In genomic region chrX:331772-332495, GRCh38 we compare ENCODE assay signal across 11 cellular contexts. TPM values are rescaled to one million over a fixed set of nuclear protein-coding genes. Genes with fewer than 3 reads are reported as not detected.
DNase-seq lines count a peak whose midpoint lies in the region; ATAC-seq and TF ChIP-seq lines count a peak whose summit lies in the region.
"Had no signal": no experiment of that assay in that cellular context is flagged by ENCODE, and none has a peak within 500 bp of the region (broad histone marks: within the 10 kb centered on the region; RNA-seq: fewer than 3 reads in every experiment).

No MANE protein-coding gene starts in this region.

- intact Hi-C loops in Calu3 (cut with micrococcal nuclease; ENCODE audit: unreplicated experiment) = no loop called here
- intact Hi-C loops in right cardiac atrium (cut with DNase I) = no loop called here

- peaks cover 32% of the 10 kb centered on the region for H3K36me3 Mint-ChIP-seq in Calu3 (ENCODE audit: insufficient read depth, unreplicated experiment)

- H2AFZ ChIP-seq in parathyroid adenoma = peak overlapping the region; percentile 33

- peak overlapping the region; percentile 47 for H3K27ac Mint-ChIP-seq in Calu3 (ENCODE audit: unreplicated experiment)
- H3K27ac Mint-ChIP-seq: activated T-helper 17 cell treated with anti-CD3 and anti-CD28 coated beads, Interleukin-2, amount 50 U/mL, for 72 hours had no signal

- H3K36me3 ChIP-seq in parathyroid adenoma (ENCODE audit: control insufficient read depth, insufficient read depth, low read length) = no peaks in the 10 kb centered on the region

- no peaks in the 10 kb centered on the region for H3K4me1 ChIP-seq in right cardiac atrium (ENCODE audit: control insufficient read depth, insufficient read depth, low read length)
- no peaks in the 10 kb centered on the region for H3K4me1 ChIP-seq in parathyroid adenoma

- no peak overlapping the region for H3K4me3 Mint-ChIP-seq in Calu3 (ENCODE audit: low read depth, unreplicated experiment)
- H3K4me3 Mint-ChIP-seq: activated T-helper 17 cell treated with anti-CD3 and anti-CD28 coated beads, Interleukin-2, amount 50 U/mL, for 72 hours had no signal

- ATAC-seq in right cardiac atrium (peak; percentile 11 to 18), HG03460 (IDR thresholded peaks at IDR 0.05; ENCODE audit: unreplicated experiment) (no peak)

- DNase-seq in Calu3 = no peak
- DNase-seq in LNCaP clone FGC (ENCODE audit: low read depth) = no peak
- DNase-seq in right cardiac atrium = peak in 2 of 3 donors; percentile 49 to 56
- no peak for DNase-seq in NCI-H2029 treated with DMSO at 0.1 percent for 48 hours (lab: John Stamatoyannopoulos, UW)
- no peak for DNase-seq in AG08395 (ENCODE audit: low spot score)
- DNase-seq in SHP77 (lab: John Stamatoyannopoulos, UW) = no peak
- DNase-seq: NCI-H1105; stimulated activated CD4-positive, alpha-beta T cell treated with anti-CD3 and anti-CD28 coated beads, Interleukin-2, amount 100 ng/mL, for 48 hours had no signal

- CTCF ChIA-PET in Calu3 (lab: Charles Lee) = no interaction called here

- TF ChIP-seq CTCF in Calu3 (IDR thresholded peaks at IDR 0.05; ENCODE audit: unreplicated experiment) (no peak), LNCaP clone FGC (IDR thresholded peaks at IDR 0.05; ENCODE audit: control insufficient read depth, extremely low read depth, insufficient read depth) (peak; percentile 19; the same call in 1 of the 2 replicates), parathyroid adenoma (IDR thresholded peaks at IDR 0.05) (no peak)

- H3K27me3 ChIP-seq in right cardiac atrium (ENCODE audit: control insufficient read depth, insufficient read depth) (no peaks in the 10 kb centered on the region), parathyroid adenoma (ENCODE audit: control insufficient read depth, insufficient read depth, low read length) (no peaks in the 10 kb centered on the region)

- WGBS in right cardiac atrium = 54% methylated on average over 39 of the region's 39 CpGs

- no peak overlapping the region for H3K27ac ChIP-seq in right cardiac atrium (ENCODE audit: low read length)
- H3K27ac ChIP-seq in parathyroid adenoma = no peak overlapping the region

- no peak overlapping the region for H3K4me2 ChIP-seq in parathyroid adenoma (ENCODE audit: low read length)

- no peaks in the 10 kb centered on the region for H3K9me3 ChIP-seq in right cardiac atrium (ENCODE audit: control insufficient read depth, low read length)
- H3K9me3 ChIP-seq in parathyroid adenoma (ENCODE audit: control insufficient read depth, low read length) = no peaks in the 10 kb centered on the region

- H3K4me1 Mint-ChIP-seq in Calu3 (ENCODE audit: low read depth, unreplicated experiment) = no peaks in the 10 kb centered on the region

- no peaks in the 10 kb centered on the region for H3K79me2 ChIP-seq in parathyroid adenoma

- H3K27me3 Mint-ChIP-seq in Calu3 (ENCODE audit: unreplicated experiment) = no peaks in the 10 kb centered on the region
- H3K27me3 Mint-ChIP-seq: activated T-helper 17 cell treated with anti-CD3 and anti-CD28 coated beads, Interleukin-2, amount 50 U/mL, for 72 hours had no signal

- H3K9ac ChIP-seq in parathyroid adenoma = no peak overlapping the region

- BruUV-seq in Calu3 (replicated peaks; lab: Mats Ljungman, UMichigan) = no TSS peak

- peaks cover 3% of the 10 kb centered on the region for H3K9me3 Mint-ChIP-seq in Calu3 (ENCODE audit: low read depth, unreplicated experiment)
- H3K9me3 Mint-ChIP-seq: activated T-helper 17 cell treated with anti-CD3 and anti-CD28 coated beads, Interleukin-2, amount 50 U/mL, for 72 hours had no signal

- H3K4me3 ChIP-seq in LNCaP clone FGC (ENCODE audit: low read depth, low read length) (no peak overlapping the region), right cardiac atrium (ENCODE audit: low read length) (no peak overlapping the region), parathyroid adenoma (ENCODE audit: low read depth, low read length) (no peak overlapping the region)

RNA-seq across cellular contexts. Expression of gene GTPBP6, which starts 13.3 kb away (rescaled TPM):
- total RNA-seq in Calu3 (2022) (30.2 and 32.9 TPM in 2 replicates), right cardiac atrium (10 to 100 TPM; 48.4 to 57.6 (median 54.8) TPM)
- polyA plus RNA-seq in right cardiac atrium = 59.0 TPM

RNA-seq across cellular contexts. Expression of gene PLCXD1, which starts 50.8 kb away (rescaled TPM):
- 19.1 and 23.2 TPM in 2 replicates for total RNA-seq in Calu3 (2022)
- 1 to 10 TPM; 2.1 to 9.0 (median 4.7) TPM for total RNA-seq in right cardiac atrium
- polyA plus RNA-seq in right cardiac atrium = 3.6 TPM

RNA-seq across cellular contexts. Expression of gene PPP2R3B, which starts 54.8 kb away (rescaled TPM):
- 25.4 and 26.9 TPM in 2 replicates for total RNA-seq in Calu3 (2022)
- 100 to 1,000 TPM; 101 to 163 (median 147) TPM for total RNA-seq in right cardiac atrium
- 114 TPM for polyA plus RNA-seq in right cardiac atrium

Comparison
In these comparisons a context has a peak if more than half of its experiments do, and no peak if none do; other contexts are left out.
1. DNase-seq: peak in right cardiac atrium (2 of 3); none in Calu3 (single experiment), LNCaP clone FGC (single experiment), NCI-H2029 treated with DMSO at 0.1 percent for 48 hours (single experiment), AG08395 (single experiment) and SHP77 (0 of 2).